In genomic region chr19:51927859-51928258, GRCh38 we compare ENCODE assay signal across 9 cellular contexts. TPM values are rescaled to one million over a fixed set of nuclear protein-coding genes. Genes with fewer than 3 reads are reported as not detected.
DNase-seq lines count a peak whose midpoint lies in the region; ATAC-seq and TF ChIP-seq lines count a peak whose summit lies in the region.
"Had no signal": no experiment of that assay in that cellular context is flagged by ENCODE, and none has a peak within 500 bp of the region (broad histone marks: within the 10 kb centered on the region; RNA-seq: fewer than 3 reads in every experiment).

No MANE protein-coding gene starts in this region.

- peak overlapping the region; percentile 95 to 100 (median 98) for H3K4me3 Mint-ChIP-seq in naive B cell

- no peak for TF ChIP-seq CTCF in A673 (conservative IDR thresholded peaks at IDR 0.05; ENCODE audit: low read depth, low read length)
- TF ChIP-seq CTCF in choroid plexus epithelial cell (conservative IDR thresholded peaks at IDR 0.05; ENCODE audit: low read depth, low read length): no peak

- H3K27me3 ChIP-seq in A673 (replicated peaks; ENCODE audit: insufficient read depth, low read depth, low read length, poor library complexity): no peaks in the 10 kb centered on the region

- H3K4me3 ChIP-seq in A673 (ENCODE audit: low read depth, low read length, poor library complexity, severe bottlenecking) (peak overlapping the region; percentile 84), choroid plexus epithelial cell (ENCODE audit: low read depth, low read length) (peak overlapping the region; percentile 91)
- H3K4me3 ChIP-seq in Jurkat, Clone E6-1 (ENCODE audit: low read length): peak overlapping the region; percentile 95

- H3K27ac Mint-ChIP-seq in naive B cell: peak overlapping the region in 5 of 6 donors; percentile 8 to 97 (median 89)

- ATAC-seq in naive B cell (ENCODE audit: low read depth in 2 of 2): no peak
- no peak for ATAC-seq in GM18907 (IDR thresholded peaks at IDR 0.05; ENCODE audit: unreplicated experiment)
- ATAC-seq in GM19328 (IDR thresholded peaks at IDR 0.05; ENCODE audit: unreplicated experiment): no peak
- ATAC-seq in HG03469 (IDR thresholded peaks at IDR 0.05; ENCODE audit: unreplicated experiment): no peak
- ATAC-seq in HG02970 (IDR thresholded peaks at IDR 0.05; ENCODE audit: low FRiP score, unreplicated experiment): no peak

- peaks cover 19% of the 10 kb centered on the region for H3K36me3 ChIP-seq in A673 (ENCODE audit: insufficient read depth, low read length, poor library complexity, severe bottlenecking)

- intact Hi-C loops in A673 (cut with micrococcal nuclease; ENCODE audit: unreplicated experiment): loop anchor here (2.0 kb wide), 1 partner anchor 41 kb away; the partner anchor contains the start of gene ZNF577

- H3K9me3 Mint-ChIP-seq in naive B cell: peaks cover 9 to 73% (median 50%) of the 10 kb centered on the region in 7 donors

- POLR2A ChIA-PET in A673 (lab: Charles Lee; ENCODE audit: low non-redundant PET): no interaction called here

- no peaks in the 10 kb centered on the region for H3K4me1 ChIP-seq in A673 (ENCODE audit: insufficient read depth, low read length, poor library complexity, severe bottlenecking)

- no peaks in the 10 kb centered on the region for H3K27me3 Mint-ChIP-seq in naive B cell

- peaks cover 42 to 43% of the 10 kb centered on the region in 2 donors for H3K36me3 Mint-ChIP-seq in naive B cell

- CTCF ChIA-PET in A673 (lab: Charles Lee): no interaction called here

- peaks cover 20% of the 10 kb centered on the region for H3K9me3 ChIP-seq in A673 (ENCODE audit: low read depth, low read length, poor library complexity, severe bottlenecking)

- H3K4me1 Mint-ChIP-seq in naive B cell: peaks cover 21 to 37% (median 33%) of the 10 kb centered on the region in 3 donors

- peak overlapping the region; percentile 90 for H3K27ac ChIP-seq in A673 (ENCODE audit: low read depth, low read length, poor library complexity, severe bottlenecking)
- H3K27ac ChIP-seq: KMS-11 had no signal

- DNase-seq in A673 (ENCODE audit: low spot score): no peak
- DNase-seq in Jurkat, Clone E6-1 (ENCODE audit: low read depth, low spot score): no peak
- DNase-seq in choroid plexus epithelial cell (ENCODE audit: low read depth): no peak
- no peak for DNase-seq in naive B cell

- BruUV-seq in A673 (replicated peaks; lab: Mats Ljungman, UMichigan): TSS peak; percentile 28

RNA-seq across cellular contexts. Expression of gene ZNF613, which starts 0.6 kb away (rescaled TPM):
- total RNA-seq in A673 (2021): 5.3 and 7.7 TPM in 2 replicates
- polyA plus RNA-seq in Jurkat, Clone E6-1 (2012; ENCODE audit: insufficient read depth, insufficient read length): 3.6 TPM
- 1 to 10 TPM; 2.1 to 8.4 (median 6.1) TPM for polyA plus RNA-seq in naive B cell (ENCODE audit: low read depth in 6 of 6)

RNA-seq across cellular contexts. Expression of gene ZNF649, which starts 23.0 kb away (rescaled TPM):
- 22.9 and 26.3 TPM in 2 replicates for total RNA-seq in A673 (2021)
- not detected for polyA plus RNA-seq in Jurkat, Clone E6-1 (2012; ENCODE audit: insufficient read depth, insufficient read length)
- polyA plus RNA-seq in naive B cell (ENCODE audit: low read depth in 6 of 6): 10 to 100 TPM in 5 of 6 donors, 1 to 10 TPM in 1; 8.3 to 17.7 (median 13.0) TPM

RNA-seq across cellular contexts. Expression of gene ZNF577, which starts 40.1 kb away (rescaled TPM):
- total RNA-seq in A673 (2021): 7.0 and 7.3 TPM in 2 replicates
- not detected for polyA plus RNA-seq in Jurkat, Clone E6-1 (2012; ENCODE audit: insufficient read depth, insufficient read length)
- polyA plus RNA-seq in naive B cell (ENCODE audit: low read depth in 6 of 6): 10 to 100 TPM in 1 of 6 donors, 1 to 10 TPM in 5; 3.8 to 11.0 (median 5.6) TPM

RNA-seq across cellular contexts. Expression of gene ZNF350, which starts 58.8 kb away (rescaled TPM):
- total RNA-seq in A673 (2021): 7.2 TPM in 2 replicates
- 1.3 TPM for polyA plus RNA-seq in Jurkat, Clone E6-1 (2012; ENCODE audit: insufficient read depth, insufficient read length)
- 10 to 100 TPM; 24.0 to 42.2 (median 33.3) TPM for polyA plus RNA-seq in naive B cell (ENCODE audit: low read depth in 6 of 6)
